ENCODE assay signal across 12 cellular contexts in the genomic region with DNA sequence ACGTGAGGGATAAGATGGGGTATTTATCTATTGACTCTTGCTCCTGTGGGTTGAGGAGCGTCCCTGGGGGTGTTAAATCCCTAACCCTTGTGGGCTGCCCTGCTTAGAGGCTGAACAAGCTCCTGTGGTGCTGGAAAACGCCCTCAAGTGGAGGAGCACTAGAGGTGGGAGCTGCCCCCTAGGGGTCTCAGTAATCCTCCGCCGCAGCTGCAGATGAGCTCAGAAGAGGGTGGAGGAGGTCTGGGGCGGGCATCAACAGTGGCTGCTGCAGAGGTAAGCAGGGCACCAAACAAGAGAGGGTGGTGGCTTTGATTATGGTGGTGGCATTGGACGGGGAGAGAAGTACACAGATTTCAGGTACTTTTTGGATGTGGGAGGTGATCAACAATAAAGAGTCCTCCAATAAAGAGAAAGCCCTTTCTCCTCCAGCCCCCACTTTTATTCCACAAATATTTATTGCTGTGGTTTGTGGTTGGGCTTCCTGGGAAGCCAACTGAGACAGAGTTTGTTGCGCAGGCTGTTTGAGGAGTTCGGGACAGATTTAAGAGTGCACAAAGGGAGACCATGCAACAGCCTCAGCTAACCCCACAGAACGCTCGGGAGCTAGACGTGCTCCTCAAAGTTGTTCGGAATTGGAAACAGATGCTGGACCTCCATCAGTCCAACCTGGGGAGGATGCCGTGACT.
A peak's percentile ranks its signal among the peaks of the same experiment; 100 is the strongest.
DNase-seq lines count a peak whose midpoint lies in the region; ATAC-seq, FAIRE-seq and TF ChIP-seq lines count a peak whose summit lies in the region.
"Had no signal": no experiment of that assay in that cellular context is flagged by ENCODE, and none has a peak within 500 bp of the region (broad histone marks: within the 10 kb centered on the region; RNA-seq: fewer than 3 reads in every experiment).

No MANE protein-coding gene starts in this region.

- intact Hi-C loops in HCT116 (cut with micrococcal nuclease) = no loop called here
- intact Hi-C loops in testis (cut with DNase I; ENCODE audit: low total_unique reads) = no loop called here

- TF ChIP-seq CTCF in D721Med (IDR thresholded peaks at IDR 0.05; ENCODE audit: insufficient read depth, missing control alignments) = peak; percentile 25
- TF ChIP-seq CTCF in HCT116 (IDR thresholded peaks at IDR 0.05 in 2 of 3, conservative IDR thresholded peaks at IDR 0.05 in 1 of 3; ENCODE audit: borderline replicate concordance in 1 of 3, insufficient read depth in 1 of 3, low read depth in 2 of 3, low read length in 2 of 3) = peak; percentile 22 to 28 (median 26); a peak in 3 of 6 replicates
- no peak for TF ChIP-seq CTCF in astrocyte (IDR thresholded peaks at IDR 0.05; ENCODE audit: insufficient read depth, low read depth, low read length)
- no peak for TF ChIP-seq CTCF in nephron (IDR thresholded peaks at IDR 0.05; ENCODE audit: unreplicated experiment in 3 of 3)
- TF ChIP-seq CTCF in testis (IDR thresholded peaks at IDR 0.05) = no peak

- peak overlapping the region; percentile 61 for H3K4me3 Mint-ChIP-seq in astrocyte (ENCODE audit: unreplicated experiment)
- H3K4me3 Mint-ChIP-seq in nephron = peak overlapping the region; percentile 69 to 79 (median 71)

- H3K9ac ChIP-seq in HCT116 (ENCODE audit: low read length) = no peak overlapping the region
- H3K9ac ChIP-seq in astrocyte (ENCODE audit: low read length) = no peak overlapping the region

- H3K27ac ChIP-seq in HCT116 (ENCODE audit: low read depth, low read length) (no peak overlapping the region), astrocyte (ENCODE audit: low read depth, low read length) (no peak overlapping the region), testis (no peak overlapping the region)
- H3K27ac ChIP-seq: esophagus muscularis mucosa had no signal

- peaks cover 8% of the 10 kb centered on the region for H3K4me1 Mint-ChIP-seq in astrocyte (ENCODE audit: low read depth, unreplicated experiment)
- H3K4me1 Mint-ChIP-seq in nephron = peaks cover 14% of the 10 kb centered on the region

- H3K9me3 Mint-ChIP-seq in astrocyte (ENCODE audit: unreplicated experiment) (peaks cover 6% of the 10 kb centered on the region), nephron (no peaks in the 10 kb centered on the region)

- 43 to 57% methylated on average over 13 to 14 of the region's 14 CpGs for WGBS in testis, 2 donors

- no peak overlapping the region for H3K27ac Mint-ChIP-seq in astrocyte (ENCODE audit: unreplicated experiment)
- peak overlapping the region in 2 of 3 experiments; percentile 4 to 37 for H3K27ac Mint-ChIP-seq in nephron

- H3K27me3 Mint-ChIP-seq in astrocyte (ENCODE audit: low read depth, unreplicated experiment) = peaks cover 28% of the 10 kb centered on the region
- peaks cover 41% of the 10 kb centered on the region for H3K27me3 Mint-ChIP-seq in nephron (ENCODE audit: low read depth)

- H3K9me3 ChIP-seq in HCT116 (ENCODE audit: control insufficient read depth in 1 of 2, insufficient read depth in 1 of 2, low read depth in 1 of 2, low read length in 2 of 2) (no peaks in the 10 kb centered on the region), astrocyte (ENCODE audit: insufficient read depth, low read depth, low read length) (no peaks in the 10 kb centered on the region), testis (no peaks in the 10 kb centered on the region)
- H3K9me3 ChIP-seq: esophagus muscularis mucosa had no signal

- H3K36me3 Mint-ChIP-seq in astrocyte (ENCODE audit: low read depth, unreplicated experiment) = no peaks in the 10 kb centered on the region
- H3K36me3 Mint-ChIP-seq in nephron (ENCODE audit: low read depth) = no peaks in the 10 kb centered on the region

- no peak overlapping the region for H3K4me3 ChIP-seq in HCT116 (replicated peaks in 1 of 2; ENCODE audit: low read depth in 1 of 2, low read length in 2 of 2)
- no peak overlapping the region for H3K4me3 ChIP-seq in astrocyte (ENCODE audit: insufficient read depth, low read depth, low read length)
- no peak overlapping the region for H3K4me3 ChIP-seq in testis

- RAD21 ChIA-PET in HCT116 (lab: Charles Lee; ENCODE audit: low non-redundant PET in 1 of 2, low total read pairs in 2 of 2, uncharacterized antibody in 2 of 2, unreplicated experiment in 2 of 2) = no interaction called here

- H3K36me3 ChIP-seq in HCT116 (ENCODE audit: control insufficient read depth in 1 of 2, insufficient read depth in 2 of 2, low read length in 2 of 2) (no peaks in the 10 kb centered on the region), astrocyte (ENCODE audit: insufficient read depth, low read length) (no peaks in the 10 kb centered on the region), testis (ENCODE audit: low read depth, missing control alignments) (no peaks in the 10 kb centered on the region)
- H3K36me3 ChIP-seq: esophagus muscularis mucosa had no signal

- CTCF ChIA-PET in HCT116 (lab: Charles Lee) = no interaction called here

- FAIRE-seq in D721Med (lab: Jason Lieb, UNC) (no peak), astrocyte (lab: Jason Lieb, UNC) (no peak)
- FAIRE-seq: TTC549 had no signal

- BruUV-seq in HCT116 (replicated peaks; lab: Mats Ljungman, UMichigan) = no TSS peak

- POLR2A ChIA-PET in HCT116 (lab: Charles Lee) = no interaction called here

- H2AFZ ChIP-seq in HCT116 (ENCODE audit: low read depth, low read length, poor library complexity, severe bottlenecking) (no peak overlapping the region), astrocyte (ENCODE audit: low read depth, low read length) (no peak overlapping the region)

- DNase-seq in D721Med (ENCODE audit: insufficient read length, low spot score) (no peak), HCT116 (ENCODE audit: low read depth, low spot score) (no peak), astrocyte (ENCODE audit: low read depth) (peak; percentile 51), mesenteric fat pad (ENCODE audit: low spot score) (no peak), testis (no peak)
- DNase-seq: activated naive CD4-positive, alpha-beta T cell treated with Interleukin-2 at 50 U/mL for 16 hours; stimulated activated CD4-positive, alpha-beta T cell treated with anti-CD3 and anti-CD28 coated beads, Interleukin-4, amount 100 ng/mL, for 24 hours had no signal

- TF ChIP-seq RAD21 in HCT116 (IDR thresholded peaks at IDR 0.05; ENCODE audit: low read depth) = peak; percentile 9; the same call in 1 of the 2 replicates

- no peaks in the 10 kb centered on the region; the same call in 1 of the 2 replicates for H3K27me3 ChIP-seq in HCT116 (ENCODE audit: insufficient read depth, low read length)
- peaks cover 42% of the 10 kb centered on the region for H3K27me3 ChIP-seq in astrocyte (ENCODE audit: insufficient read depth, low read length)
- H3K27me3 ChIP-seq in testis = no peaks in the 10 kb centered on the region

- H3K4me1 ChIP-seq in HCT116 (ENCODE audit: control insufficient read depth in 1 of 2, insufficient read depth in 2 of 2, low read length in 2 of 2) (no peaks in the 10 kb centered on the region), astrocyte (ENCODE audit: insufficient read depth, low read length) (peaks cover 3% of the 10 kb centered on the region), testis (no peaks in the 10 kb centered on the region)

- H4K20me1 ChIP-seq in HCT116 (ENCODE audit: insufficient read depth) (no peaks in the 10 kb centered on the region), astrocyte (ENCODE audit: insufficient read depth, low read length) (no peaks in the 10 kb centered on the region)

- H3K79me2 ChIP-seq in HCT116 (ENCODE audit: insufficient read depth, low read length) (no peaks in the 10 kb centered on the region), astrocyte (ENCODE audit: insufficient read depth, low read length) (no peaks in the 10 kb centered on the region)

- TF ChIP-seq POLR2A in HCT116 (IDR thresholded peaks at IDR 0.05; ENCODE audit: borderline replicate concordance, extremely low read depth, insufficient read depth, insufficient read length) (no peak), testis (IDR thresholded peaks at IDR 0.05) (no peak)

- H3K9me2 ChIP-seq in HCT116 (ENCODE audit: insufficient read depth) = no peaks in the 10 kb centered on the region

- ATAC-seq in HCT116 (peak; percentile 73), GM21786 (IDR thresholded peaks at IDR 0.05; ENCODE audit: unreplicated experiment) (no peak), HG02870 (IDR thresholded peaks at IDR 0.05; ENCODE audit: unreplicated experiment) (no peak)

- H3K4me2 ChIP-seq in HCT116 (ENCODE audit: low read length) = no peak overlapping the region
- H3K4me2 ChIP-seq in astrocyte (ENCODE audit: low read length) = peak overlapping the region; percentile 78

TF ChIP-seq in HCT116, 20 proteins besides CTCF, POLR2A, EP300 and RAD21 (continues in another document):
- TF ChIP-seq TCF7L2 (IDR thresholded peaks at IDR 0.05; ENCODE audit: borderline replicate concordance, extremely low read depth, insufficient read depth, insufficient read length) (no peak), ZFX (IDR thresholded peaks at IDR 0.05) (no peak), ATF3 (IDR thresholded peaks at IDR 0.05) (no peak), EZH2phosphoT487 (IDR thresholded peaks at IDR 0.05; ENCODE audit: borderline replicate concordance) (no peak), EZH2 (IDR thresholded peaks at IDR 0.05) (no peak), SP1 (IDR thresholded peaks at IDR 0.05; ENCODE audit: low read depth) (no peak), ELF1 (IDR thresholded peaks at IDR 0.05; ENCODE audit: borderline replicate concordance, low read depth) (no peak), ZNF274 (IDR thresholded peaks at IDR 0.05; ENCODE audit: low read depth, low read length) (no peak), POLR2AphosphoS5 (IDR thresholded peaks at IDR 0.05; ENCODE audit: low read depth, low read length) (no peak), ZBTB33 (IDR thresholded peaks at IDR 0.05; ENCODE audit: extremely low read depth, insufficient replicate concordance, low read length) (no peak)

Comparison
In these comparisons a context has a peak if more than half of its experiments do, and no peak if none do; other contexts are left out.
1. CTCF ChIP-seq: peak in D721Med (single experiment) and HCT116 (3 of 3); none in astrocyte (single experiment), nephron (0 of 3) and testis (0 of 3).